Comparison of ENCODE assay signal across 22 cellular contexts in genomic region chr17:16003841-16004240, GRCh38. TPM values are rescaled to one million over a fixed set of nuclear protein-coding genes. Genes with fewer than 3 reads are reported as not detected.
"Had no signal": no experiment of that assay in that cellular context is flagged by ENCODE, and none has a peak within 500 bp of the region (broad histone marks: within the 10 kb centered on the region; RNA-seq: fewer than 3 reads in every experiment).

No MANE protein-coding gene starts in this region.

- H3K27ac ChIP-seq: foreskin keratinocyte, right lobe of liver, SJSA1, stomach, vagina had no signal

- ATAC-seq: foreskin keratinocyte, right lobe of liver had no signal

- H3K27me3 Mint-ChIP-seq: activated B cell treated with CpG ODN at 0.5 μM for 24 hours, progenitor cell of endocrine pancreas had no signal

- H3K27me3 ChIP-seq: esophagus squamous epithelium, foreskin keratinocyte, right lobe of liver, SJSA1, stomach, vagina had no signal

- H3K4me3 ChIP-seq: esophagus squamous epithelium, right lobe of liver, SJSA1, stomach, vagina had no signal

- FAIRE-seq: astrocyte, colon, endometrium, TTC549 had no signal

- DNase-seq: activated B cell treated with CpG ODN at 0.5 μM for 24 hours; activated CD4-positive, alpha-beta T cell treated with anti-CD3 and anti-CD28 coated beads, Interleukin-2, amount 50 U/mL, for 1 hour; activated CD8-positive, alpha-beta memory T cell treated with anti-CD3 and anti-CD28 coated beads for 24 hours; activated naive CD4-positive, alpha-beta T cell treated with anti-CD3 and anti-CD28 coated beads, Interleukin-2, amount 50 U/mL, for 16 hours; activated T-cell treated with anti-CD3 and anti-CD28 coated beads for 4 hours; caudate nucleus; esophagus squamous epithelium; foreskin keratinocyte; head of caudate nucleus; nucleus accumbens; right lobe of liver; stimulated activated CD4-positive, alpha-beta T cell treated with anti-CD3 and anti-CD28 coated beads, Interleukin-1b, Interleukin-23, amount 100 ng/mL, for 48 hours; stomach had no signal

- H3K27ac Mint-ChIP-seq: activated B cell treated with CpG ODN at 0.5 μM for 24 hours; activated T-helper 2 cell treated with anti-CD3 and anti-CD28 coated beads, Interferon-gamma antibody, Interleukin-2, Interleukin-4, amounts not matched to agents 10 μg/mL and 5 μg/mL and 100 μg/mL, durations not matched to agents 14 hours and 24 hours and 36 hours; nephron; progenitor cell of endocrine pancreas had no signal

- H3K9me3 ChIP-seq: esophagus squamous epithelium, right lobe of liver, SJSA1, stomach, vagina had no signal

- H3K4me3 Mint-ChIP-seq: activated B cell treated with CpG ODN at 0.5 μM for 24 hours had no signal

RNA-seq across cellular contexts. Expression of gene ADORA2B, which starts 58.9 kb away (rescaled TPM):
- total RNA-seq: activated B cell treated with CpG ODN at 0.5 μM for 24 hours had no signal
